3 cellular contexts compared by ENCODE assay signal in the genomic region with DNA sequence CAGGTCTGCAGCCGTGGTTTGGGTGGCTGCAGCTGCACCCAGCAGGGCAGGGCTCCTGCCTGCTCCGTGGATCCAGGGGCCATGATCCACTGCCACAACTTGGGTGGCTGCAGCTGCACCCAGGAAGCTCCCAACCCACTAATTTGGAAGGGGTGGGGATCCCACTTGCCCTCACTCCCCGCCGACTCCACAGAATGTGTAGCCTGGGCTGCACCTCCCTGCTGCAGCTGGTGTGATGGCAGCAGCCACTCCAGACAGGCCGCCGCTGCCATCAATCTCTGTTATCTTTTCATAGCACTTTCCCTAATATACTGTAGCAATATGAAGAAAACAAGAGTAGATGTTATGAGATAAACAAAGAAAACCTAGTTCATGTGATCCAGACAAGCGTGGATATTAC.
A peak's percentile ranks its signal among the peaks of the same experiment; 100 is the strongest.
TF ChIP-seq lines count a peak whose summit lies in the region.

No MANE protein-coding gene starts in this region.

TF ChIP-seq in SK-N-SH, 30 proteins besides CTCF, POLR2A, EP300 and RAD21:
- TF ChIP-seq EZH2phosphoT487 (IDR thresholded peaks at IDR 0.05; ENCODE audit: borderline replicate concordance, low read depth) (no peak), SIN3A (IDR thresholded peaks at IDR 0.05; ENCODE audit: borderline replicate concordance, low read depth, low read length) (no peak), GATA2 (CRISPR knock-in tag; IDR thresholded peaks at IDR 0.05) (peak; percentile 38; the same call in 1 of the 2 replicates), MAX (IDR thresholded peaks at IDR 0.05; ENCODE audit: low read depth) (no peak), TCF12 (IDR thresholded peaks at IDR 0.05) (no peak)

TF ChIP-seq in SK-N-SH treated with all-trans-retinoic acid at 6 μM for 48 hours, 23 proteins besides CTCF, POLR2A, EP300 and RAD21:
- TF ChIP-seq BACH2 (CRISPR knock-in tag; IDR thresholded peaks at IDR 0.05; ENCODE audit: borderline replicate concordance) = no peak
- TF ChIP-seq ZNF8 (CRISPR knock-in tag; IDR thresholded peaks at IDR 0.05) = no peak
- TF ChIP-seq, protein P1, sequence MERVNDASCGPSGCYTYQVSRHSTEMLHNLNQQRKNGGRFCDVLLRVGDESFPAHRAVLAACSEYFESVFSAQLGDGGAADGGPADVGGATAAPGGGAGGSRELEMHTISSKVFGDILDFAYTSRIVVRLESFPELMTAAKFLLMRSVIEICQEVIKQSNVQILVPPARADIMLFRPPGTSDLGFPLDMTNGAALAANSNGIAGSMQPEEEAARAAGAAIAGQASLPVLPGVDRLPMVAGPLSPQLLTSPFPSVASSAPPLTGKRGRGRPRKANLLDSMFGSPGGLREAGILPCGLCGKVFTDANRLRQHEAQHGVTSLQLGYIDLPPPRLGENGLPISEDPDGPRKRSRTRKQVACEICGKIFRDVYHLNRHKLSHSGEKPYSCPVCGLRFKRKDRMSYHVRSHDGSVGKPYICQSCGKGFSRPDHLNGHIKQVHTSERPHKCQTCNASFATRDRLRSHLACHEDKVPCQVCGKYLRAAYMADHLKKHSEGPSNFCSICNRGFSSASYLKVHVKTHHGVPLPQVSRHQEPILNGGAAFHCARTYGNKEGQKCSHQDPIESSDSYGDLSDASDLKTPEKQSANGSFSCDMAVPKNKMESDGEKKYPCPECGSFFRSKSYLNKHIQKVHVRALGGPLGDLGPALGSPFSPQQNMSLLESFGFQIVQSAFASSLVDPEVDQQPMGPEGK (CRISPR knock-in tag; IDR thresholded peaks at IDR 0.05; ENCODE audit: borderline replicate concordance) = no peak
- no peak for TF ChIP-seq GLIS3 (CRISPR knock-in tag; IDR thresholded peaks at IDR 0.05)
- no peak for TF ChIP-seq RARB (CRISPR knock-in tag; IDR thresholded peaks at IDR 0.05)
- no peak for TF ChIP-seq ZNF70 (CRISPR knock-in tag; IDR thresholded peaks at IDR 0.05)
- no peak for TF ChIP-seq OSR1 (CRISPR knock-in tag; IDR thresholded peaks at IDR 0.05)
- TF ChIP-seq TOX (CRISPR knock-in tag; IDR thresholded peaks at IDR 0.05; ENCODE audit: borderline replicate concordance) = no peak
- TF ChIP-seq TCF4 (CRISPR knock-in tag; IDR thresholded peaks at IDR 0.05; ENCODE audit: borderline replicate concordance) = no peak
- TF ChIP-seq CSDC2 (CRISPR knock-in tag; IDR thresholded peaks at IDR 0.05) = no peak
- no peak for TF ChIP-seq ZFP3 (CRISPR knock-in tag; IDR thresholded peaks at IDR 0.05)
- TF ChIP-seq SNAI2 (CRISPR knock-in tag; IDR thresholded peaks at IDR 0.05) = no peak
- TF ChIP-seq, protein P2, sequence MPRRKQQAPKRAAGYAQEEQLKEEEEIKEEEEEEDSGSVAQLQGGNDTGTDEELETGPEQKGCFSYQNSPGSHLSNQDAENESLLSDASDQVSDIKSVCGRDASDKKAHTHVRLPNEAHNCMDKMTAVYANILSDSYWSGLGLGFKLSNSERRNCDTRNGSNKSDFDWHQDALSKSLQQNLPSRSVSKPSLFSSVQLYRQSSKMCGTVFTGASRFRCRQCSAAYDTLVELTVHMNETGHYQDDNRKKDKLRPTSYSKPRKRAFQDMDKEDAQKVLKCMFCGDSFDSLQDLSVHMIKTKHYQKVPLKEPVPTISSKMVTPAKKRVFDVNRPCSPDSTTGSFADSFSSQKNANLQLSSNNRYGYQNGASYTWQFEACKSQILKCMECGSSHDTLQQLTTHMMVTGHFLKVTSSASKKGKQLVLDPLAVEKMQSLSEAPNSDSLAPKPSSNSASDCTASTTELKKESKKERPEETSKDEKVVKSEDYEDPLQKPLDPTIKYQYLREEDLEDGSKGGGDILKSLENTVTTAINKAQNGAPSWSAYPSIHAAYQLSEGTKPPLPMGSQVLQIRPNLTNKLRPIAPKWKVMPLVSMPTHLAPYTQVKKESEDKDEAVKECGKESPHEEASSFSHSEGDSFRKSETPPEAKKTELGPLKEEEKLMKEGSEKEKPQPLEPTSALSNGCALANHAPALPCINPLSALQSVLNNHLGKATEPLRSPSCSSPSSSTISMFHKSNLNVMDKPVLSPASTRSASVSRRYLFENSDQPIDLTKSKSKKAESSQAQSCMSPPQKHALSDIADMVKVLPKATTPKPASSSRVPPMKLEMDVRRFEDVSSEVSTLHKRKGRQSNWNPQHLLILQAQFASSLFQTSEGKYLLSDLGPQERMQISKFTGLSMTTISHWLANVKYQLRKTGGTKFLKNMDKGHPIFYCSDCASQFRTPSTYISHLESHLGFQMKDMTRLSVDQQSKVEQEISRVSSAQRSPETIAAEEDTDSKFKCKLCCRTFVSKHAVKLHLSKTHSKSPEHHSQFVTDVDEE (CRISPR knock-in tag; IDR thresholded peaks at IDR 0.05) = no peak

TF ChIP-seq in H1, 55 proteins besides CTCF, POLR2A, EP300 and RAD21:
- no peak for TF ChIP-seq NRF1 (IDR thresholded peaks at IDR 0.05; ENCODE audit: low read depth, low read length)
- TF ChIP-seq SP1 (IDR thresholded peaks at IDR 0.05; ENCODE audit: low read depth, low read length) = no peak
- no peak for TF ChIP-seq SP2 (IDR thresholded peaks at IDR 0.05; ENCODE audit: low read length)
- TF ChIP-seq KDM4A (IDR thresholded peaks at IDR 0.05; ENCODE audit: low read depth, low read length, severe bottlenecking) = no peak
- no peak for TF ChIP-seq YY1 (IDR thresholded peaks at IDR 0.05; ENCODE audit: low read depth, low read length)
- TF ChIP-seq POLR2AphosphoS5 (IDR thresholded peaks at IDR 0.05; ENCODE audit: low read depth, low read length) = no peak
- TF ChIP-seq CREB1 (IDR thresholded peaks at IDR 0.05) = no peak
- no peak for TF ChIP-seq GABPA (IDR thresholded peaks at IDR 0.05; ENCODE audit: borderline replicate concordance, insufficient read depth, low read length)
- no peak for TF ChIP-seq SAP30 (IDR thresholded peaks at IDR 0.05; ENCODE audit: insufficient read depth, insufficient replicate concordance, low read length)
- TF ChIP-seq SRF (IDR thresholded peaks at IDR 0.05; ENCODE audit: low read depth, low read length) = no peak
- no peak for TF ChIP-seq MAFK (IDR thresholded peaks at IDR 0.05; ENCODE audit: low read depth, low read length)
- TF ChIP-seq RNF2 (IDR thresholded peaks at IDR 0.05; ENCODE audit: borderline replicate concordance, low read depth, low read length, missing control alignments, poor library complexity, severe bottlenecking) = no peak
- no peak for TF ChIP-seq CHD1 (IDR thresholded peaks at IDR 0.05; ENCODE audit: low read depth, low read length)
- no peak for TF ChIP-seq CHD2 (IDR thresholded peaks at IDR 0.05; ENCODE audit: low read length)
- no peak for TF ChIP-seq CTBP2 (IDR thresholded peaks at IDR 0.05; ENCODE audit: borderline replicate concordance, insufficient read depth, insufficient read length, low read length)
- TF ChIP-seq FOSL1 (IDR thresholded peaks at IDR 0.05; ENCODE audit: insufficient read depth, low read depth, low read length) = no peak
- TF ChIP-seq ZNF274 (IDR thresholded peaks at IDR 0.05; ENCODE audit: borderline replicate concordance, extremely low read depth, low read length) = no peak
- TF ChIP-seq TBP (IDR thresholded peaks at IDR 0.05; ENCODE audit: low read depth, low read length) = no peak
